In genomic region chr2:237691200-237691907, GRCh38 we compare ENCODE assay signal across 8 cellular contexts.
A peak's percentile ranks its signal among the peaks of the same experiment; 100 is the strongest.
DNase-seq lines count a peak whose midpoint lies in the region; ATAC-seq, FAIRE-seq and TF ChIP-seq lines count a peak whose summit lies in the region.

No MANE protein-coding gene starts in this region.

- H3K9ac ChIP-seq in kidney (ENCODE audit: low read length in 2 of 2): peak overlapping the region in 1 of 2 donors; percentile 26

- peak; percentile 34 for ATAC-seq in GM21526 (IDR thresholded peaks at IDR 0.05; ENCODE audit: low FRiP score, unreplicated experiment)

- BruUV-seq in Caco-2 (replicated peaks; lab: Mats Ljungman, UMichigan): no TSS peak

- H3K4me1 ChIP-seq in Caco-2: peaks cover 19% of the 10 kb centered on the region; the same call in 1 of the 2 replicates
- peaks cover 22% of the 10 kb centered on the region in 2 donors for H3K4me1 ChIP-seq in kidney (ENCODE audit: control insufficient read depth in 1 of 2, insufficient read depth in 1 of 2, low read depth in 1 of 2, low read length in 2 of 2)

- peak overlapping the region; percentile 52 for H3K4me3 Mint-ChIP-seq in Caco-2 (ENCODE audit: unreplicated experiment)
- peak overlapping the region; percentile 81 for H3K4me3 Mint-ChIP-seq in stimulated activated naive CD8-positive, alpha-beta T cell treated with anti-CD3 and anti-CD28 coated beads, Interleukin-15, Interleukin-2, amounts not matched to agents 100 ng/mL and 50 ng/mL, for 24 hours

- H3K4me1 Mint-ChIP-seq in Caco-2 (ENCODE audit: low read depth, unreplicated experiment): peaks cover 19% of the 10 kb centered on the region
- H3K4me1 Mint-ChIP-seq in stimulated activated naive CD8-positive, alpha-beta T cell treated with anti-CD3 and anti-CD28 coated beads, Interleukin-15, Interleukin-2, amounts not matched to agents 100 ng/mL and 50 ng/mL, for 24 hours (ENCODE audit: low read depth): peaks cover 79% of the 10 kb centered on the region

- H3K27ac ChIP-seq in angular gyrus (ENCODE audit: low read depth, low read length) (peak overlapping the region; percentile 31), kidney (ENCODE audit: low read depth in 2 of 2, low read length in 2 of 2) (peak overlapping the region; percentile 67 to 82)

- POLR2A ChIA-PET in Caco-2 (lab: Charles Lee): interaction anchor here (0.7 kb wide), 1 partner anchor 548 kb away, joined by 5 read pairs; the partner anchor contains the start of gene HES6

- FAIRE-seq in kidney (lab: Jason Lieb, UNC): no peak

- DNase-seq in Caco-2 (no peak), kidney (no peak), cortex of kidney (lab: John Stamatoyannopoulos, UW) (no peak), kidney tubule cell (ENCODE audit: low spot score) (no peak)
- DNase-seq in Jurkat, Clone E6-1 (ENCODE audit: low read depth, low spot score): no peak

- H3K27me3 Mint-ChIP-seq in Caco-2 (ENCODE audit: insufficient read depth, unreplicated experiment): no peaks in the 10 kb centered on the region
- H3K27me3 Mint-ChIP-seq in stimulated activated naive CD8-positive, alpha-beta T cell treated with anti-CD3 and anti-CD28 coated beads, Interleukin-15, Interleukin-2, amounts not matched to agents 100 ng/mL and 50 ng/mL, for 24 hours: no peaks in the 10 kb centered on the region

- H3K9me3 Mint-ChIP-seq in Caco-2 (ENCODE audit: unreplicated experiment): no peaks in the 10 kb centered on the region
- H3K9me3 Mint-ChIP-seq in stimulated activated naive CD8-positive, alpha-beta T cell treated with anti-CD3 and anti-CD28 coated beads, Interleukin-15, Interleukin-2, amounts not matched to agents 100 ng/mL and 50 ng/mL, for 24 hours: no peaks in the 10 kb centered on the region

- H3K4me3 ChIP-seq in Caco-2 (ENCODE audit: low read depth, low read length) (no peak overlapping the region), kidney (ENCODE audit: low read length in 2 of 2) (peak overlapping the region; percentile 30 to 64)
- peak overlapping the region; percentile 65 for H3K4me3 ChIP-seq in Jurkat, Clone E6-1 (ENCODE audit: low read length)

- H3K9me3 ChIP-seq in Caco-2: no peaks in the 10 kb centered on the region
- H3K9me3 ChIP-seq in kidney (ENCODE audit: control insufficient read depth in 1 of 2, low read length in 2 of 2): no peaks in the 10 kb centered on the region

- intact Hi-C loops in Caco-2 (cut with micrococcal nuclease; ENCODE audit: unreplicated experiment) (loop anchor here (5.0 to 10.0 kb wide), 2 partner anchors 51 to 97 kb away; partner anchors contain the start of gene RAB17), kidney (cut with DNase I) (no loop called here)

- CTCF ChIA-PET in Caco-2 (lab: Charles Lee): no interaction called here

- H3K36me3 ChIP-seq in Caco-2 (ENCODE audit: control insufficient read depth, insufficient read depth, low read length) (no peaks in the 10 kb centered on the region), kidney (ENCODE audit: control insufficient read depth in 1 of 2, insufficient read depth in 2 of 2, low read length in 2 of 2) (no peaks in the 10 kb centered on the region)

- no peak overlapping the region for H3K27ac Mint-ChIP-seq in Caco-2 (ENCODE audit: unreplicated experiment)
- H3K27ac Mint-ChIP-seq in stimulated activated naive CD8-positive, alpha-beta T cell treated with anti-CD3 and anti-CD28 coated beads, Interleukin-15, Interleukin-2, amounts not matched to agents 100 ng/mL and 50 ng/mL, for 24 hours: peak overlapping the region; percentile 65

- H3K27me3 ChIP-seq in Caco-2 (replicated peaks; ENCODE audit: control insufficient read depth, insufficient read depth, low read length): no peaks in the 10 kb centered on the region

- TF ChIP-seq CTCF in Caco-2 (IDR thresholded peaks at IDR 0.05; ENCODE audit: insufficient read depth in 1 of 2, low read depth in 1 of 2, low read length in 1 of 2, severe bottlenecking in 1 of 2, unreplicated experiment in 1 of 2) (no peak), kidney (IDR thresholded peaks at IDR 0.05; ENCODE audit: borderline replicate concordance, extremely low read depth, insufficient read depth) (no peak)

- no peaks in the 10 kb centered on the region for H3K36me3 Mint-ChIP-seq in Caco-2 (ENCODE audit: insufficient read depth, unreplicated experiment)
- H3K36me3 Mint-ChIP-seq in stimulated activated naive CD8-positive, alpha-beta T cell treated with anti-CD3 and anti-CD28 coated beads, Interleukin-15, Interleukin-2, amounts not matched to agents 100 ng/mL and 50 ng/mL, for 24 hours (ENCODE audit: low read depth): peaks cover 14% of the 10 kb centered on the region
